ENCODE assay signal across 18 cellular contexts in genomic region chr20:61099786-61100185, GRCh38.
"Had no signal": no experiment of that assay in that cellular context is flagged by ENCODE, and none has a peak within 500 bp of the region (broad histone marks: within the 10 kb centered on the region; RNA-seq: fewer than 3 reads in every experiment).

No MANE protein-coding gene starts in this region.

- H3K4me1 ChIP-seq: body of pancreas, heart left ventricle, lower lobe of right lung, right atrium auricular region had no signal

- H3K9me3 ChIP-seq: body of pancreas had no signal

- H3K27me3 ChIP-seq: body of pancreas, right atrium auricular region, tibial nerve had no signal

- H3K4me3 Mint-ChIP-seq: activated CD4-positive, alpha-beta memory T cell treated with anti-CD3 and anti-CD28 coated beads, Interleukin-2, amount 10 ng/mL, durations not matched to agents 7 days and 5 days; activated CD4-positive, alpha-beta T cell treated with anti-CD3 and anti-CD28 coated beads, Interleukin-2, amount 10 ng/mL, durations not matched to agents 24 days and 14 days; activated naive CD4-positive, alpha-beta T cell treated with anti-CD3 and anti-CD28 coated beads, Interleukin-2, amount 10 ng/mL, durations not matched to agents 7 days and 5 days; naive B cell; stimulated activated naive CD8-positive, alpha-beta T cell treated with anti-CD3 and anti-CD28 coated beads, Interleukin-15, Interleukin-2, amounts not matched to agents 100 ng/mL and 50 ng/mL, for 24 hours; T-helper 17 cell had no signal

- H3K4me3 ChIP-seq: body of pancreas, heart left ventricle, lower lobe of right lung, mucosa of descending colon, right atrium auricular region, tibial nerve had no signal

- H3K36me3 ChIP-seq: heart left ventricle, lower lobe of right lung, right atrium auricular region, tibial nerve had no signal

- DNase-seq: activated CD4-positive, alpha-beta memory T cell treated with anti-CD3 and anti-CD28 coated beads, Interleukin-2, amount 10 ng/mL, durations not matched to agents 7 days and 5 days; activated CD4-positive, alpha-beta T cell treated with anti-CD3 and anti-CD28 coated beads, Interleukin-2, amount 10 ng/mL, durations not matched to agents 24 days and 14 days; activated naive CD4-positive, alpha-beta T cell treated with anti-CD3 and anti-CD28 coated beads, Interleukin-2, amount 10 ng/mL, durations not matched to agents 7 days and 5 days; amygdala; body of pancreas; effector CD4-positive, alpha-beta T cell; heart left ventricle; left colon; lower lobe of right lung; mesendoderm; mucosa of descending colon; naive B cell; stimulated activated CD4-positive, alpha-beta T cell treated with anti-CD3 and anti-CD28 coated beads, Interleukin-12 subunit alpha, Interleukin-12 subunit beta, amount 100 ng/mL, for 4 hours; T-helper 17 cell had no signal

- H3K27ac ChIP-seq: body of pancreas, heart left ventricle, lower lobe of right lung, right atrium auricular region, tibial nerve had no signal

- H3K36me3 Mint-ChIP-seq: activated naive CD4-positive, alpha-beta T cell treated with anti-CD3 and anti-CD28 coated beads, Interleukin-2, amount 10 ng/mL, durations not matched to agents 7 days and 5 days had no signal

- H3K9me3 Mint-ChIP-seq: activated CD4-positive, alpha-beta T cell treated with anti-CD3 and anti-CD28 coated beads, Interleukin-2, amount 10 ng/mL, durations not matched to agents 24 days and 14 days had no signal

- H3K27me3 Mint-ChIP-seq: activated CD4-positive, alpha-beta memory T cell treated with anti-CD3 and anti-CD28 coated beads, Interleukin-2, amount 10 ng/mL, durations not matched to agents 7 days and 5 days; activated CD4-positive, alpha-beta T cell treated with anti-CD3 and anti-CD28 coated beads, Interleukin-2, amount 10 ng/mL, durations not matched to agents 24 days and 14 days; naive B cell had no signal

- H3K27ac Mint-ChIP-seq: activated CD4-positive, alpha-beta memory T cell treated with anti-CD3 and anti-CD28 coated beads, Interleukin-2, amount 10 ng/mL, durations not matched to agents 7 days and 5 days; activated CD4-positive, alpha-beta T cell treated with anti-CD3 and anti-CD28 coated beads, Interleukin-2, amount 10 ng/mL, durations not matched to agents 24 days and 14 days; activated naive CD4-positive, alpha-beta T cell treated with anti-CD3 and anti-CD28 coated beads, Interleukin-2, amount 10 ng/mL, durations not matched to agents 7 days and 5 days; naive B cell; progenitor cell of endocrine pancreas; stimulated activated naive CD8-positive, alpha-beta T cell treated with anti-CD3 and anti-CD28 coated beads, Interleukin-15, Interleukin-2, amounts not matched to agents 100 ng/mL and 50 ng/mL, for 24 hours; T-helper 17 cell had no signal

- ATAC-seq: body of pancreas, heart left ventricle, left colon, lower lobe of right lung, mucosa of descending colon, T-helper 17 cell had no signal

- H3K4me1 Mint-ChIP-seq: activated CD4-positive, alpha-beta memory T cell treated with anti-CD3 and anti-CD28 coated beads, Interleukin-2, amount 10 ng/mL, durations not matched to agents 7 days and 5 days; activated CD4-positive, alpha-beta T cell treated with anti-CD3 and anti-CD28 coated beads, Interleukin-2, amount 10 ng/mL, durations not matched to agents 24 days and 14 days; activated naive CD4-positive, alpha-beta T cell treated with anti-CD3 and anti-CD28 coated beads, Interleukin-2, amount 10 ng/mL, durations not matched to agents 7 days and 5 days; T-helper 17 cell had no signal
